8 cellular contexts compared by ENCODE assay signal in the genomic region with DNA sequence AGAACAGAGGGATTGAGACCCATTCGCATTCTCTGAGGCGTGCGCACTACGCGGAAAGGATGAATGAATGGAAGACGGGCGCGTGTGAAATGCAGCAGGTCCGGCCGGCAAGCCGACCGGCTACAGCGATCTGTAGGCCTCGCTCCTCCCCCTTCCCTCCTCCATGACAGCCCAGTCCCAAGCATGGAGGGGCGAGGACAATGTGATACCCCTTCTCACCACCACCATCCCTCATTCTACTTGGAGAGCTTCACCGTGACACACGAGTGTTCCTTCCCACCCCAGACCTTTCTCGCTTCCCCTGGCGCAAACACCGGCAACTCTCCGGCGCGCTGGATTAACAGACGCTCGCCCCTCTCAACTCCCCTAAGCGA. TPM values are rescaled to one million over a fixed set of nuclear protein-coding genes. Genes with fewer than 3 reads are reported as not detected.
A peak's percentile ranks its signal among the peaks of the same experiment; 100 is the strongest.
DNase-seq lines count a peak whose midpoint lies in the region; ATAC-seq and TF ChIP-seq lines count a peak whose summit lies in the region.

No MANE protein-coding gene starts in this region.

- 0% methylated on average over 8 to 26 of the region's 26 CpGs for WGBS in endodermal cell (ENCODE audit: insufficient coverage in 1 of 2, insufficient read length in 1 of 2), 2 experiments

- peak overlapping the region; percentile 96 for H3K4me3 Mint-ChIP-seq in endodermal cell
- H3K4me3 Mint-ChIP-seq in mesothelial cell of epicardium, result peak overlapping the region; percentile 87

- H3K9ac ChIP-seq in BLaER1, result peak overlapping the region; percentile 96
- peak overlapping the region; percentile 84 for H3K9ac ChIP-seq in endodermal cell (ENCODE audit: extremely low read depth, low read length, poor library complexity, severe bottlenecking)

- H3K27ac ChIP-seq in BLaER1 (peak overlapping the region; percentile 98), endodermal cell (ENCODE audit: low read depth, low read length) (peak overlapping the region; percentile 89)

- peak; percentile 37 for ATAC-seq in GM19043 (IDR thresholded peaks at IDR 0.05; ENCODE audit: low read depth, unreplicated experiment)
- ATAC-seq in HG03354 (IDR thresholded peaks at IDR 0.05; ENCODE audit: poor library complexity, severe bottlenecking, unreplicated experiment), result peak; percentile 45

- peak overlapping the region; percentile 94 for H3K4me3 ChIP-seq in BLaER1
- H3K4me3 ChIP-seq in endodermal cell (ENCODE audit: low read length), result peak overlapping the region; percentile 92

- no peaks in the 10 kb centered on the region for H3K27me3 ChIP-seq in BLaER1
- no peaks in the 10 kb centered on the region for H3K27me3 ChIP-seq in endodermal cell (ENCODE audit: control insufficient read depth, insufficient read depth, low read length, poor library complexity, severe bottlenecking)

- H3K4me1 ChIP-seq in BLaER1 (peaks cover 43% of the 10 kb centered on the region), endodermal cell (ENCODE audit: control insufficient read depth, insufficient read depth, low read length) (no peaks in the 10 kb centered on the region)

- peaks cover 30% of the 10 kb centered on the region for H3K36me3 Mint-ChIP-seq in endodermal cell (ENCODE audit: low read depth)
- peaks cover 4% of the 10 kb centered on the region for H3K36me3 Mint-ChIP-seq in mesothelial cell of epicardium

- H3K27me3 Mint-ChIP-seq in endodermal cell (ENCODE audit: insufficient read depth) (no peaks in the 10 kb centered on the region), mesothelial cell of epicardium (ENCODE audit: low read depth) (no peaks in the 10 kb centered on the region)

- peak; percentile 30 for DNase-seq in NCI-H82 treated with DMSO at 0.1 percent for 48 hours (lab: John Stamatoyannopoulos, UW; ENCODE audit: unreplicated experiment)
- peak; percentile 36 to 38 for DNase-seq in activated CD8-positive, alpha-beta memory T cell treated with anti-CD3 and anti-CD28 coated beads for 4 hours (ENCODE audit: low read depth in 2 of 2)
- peak; percentile 91 for DNase-seq in endodermal cell
- peak; percentile 54 to 75 for DNase-seq in mesothelial cell of epicardium (ENCODE audit: low spot score in 2 of 2, unreplicated experiment in 2 of 2)
- peak; percentile 23 to 40 for DNase-seq in stimulated activated CD8-positive, alpha-beta memory T cell treated with anti-CD3 and anti-CD28 coated beads, Interleukin-2, amount 100 ng/mL, for 1 hour (ENCODE audit: low read depth in 2 of 2)

- H3K4me1 Mint-ChIP-seq in endodermal cell (peaks cover 5% of the 10 kb centered on the region), mesothelial cell of epicardium (peaks cover 16% of the 10 kb centered on the region)

- H3K36me3 ChIP-seq in BLaER1 (peaks cover 32% of the 10 kb centered on the region), endodermal cell (ENCODE audit: control insufficient read depth, insufficient read depth, low read length) (peaks cover 21% of the 10 kb centered on the region)

- TF ChIP-seq CTCF in endodermal cell (conservative IDR thresholded peaks at IDR 0.05), result no peak
- TF ChIP-seq CTCF in mesothelial cell of epicardium (IDR thresholded peaks at IDR 0.05; ENCODE audit: unreplicated experiment), result no peak

- H3K9me3 Mint-ChIP-seq in endodermal cell, result peaks cover 38% of the 10 kb centered on the region
- H3K9me3 Mint-ChIP-seq in mesothelial cell of epicardium, result peaks cover 8% of the 10 kb centered on the region

- H3K9me3 ChIP-seq in BLaER1, result peaks cover 25% of the 10 kb centered on the region
- H3K9me3 ChIP-seq in endodermal cell (ENCODE audit: control insufficient read depth, low read length), result peaks cover 38% of the 10 kb centered on the region

- H3K4me2 ChIP-seq in BLaER1, result peak overlapping the region; percentile 92

- H3K27ac Mint-ChIP-seq in endodermal cell, result peak overlapping the region; percentile 98
- H3K27ac Mint-ChIP-seq in mesothelial cell of epicardium, result peak overlapping the region; percentile 94

- H4K20me1 ChIP-seq in BLaER1, result peaks cover 55% of the 10 kb centered on the region

RNA-seq across cellular contexts. Expression of a gene that starts 0.8 kb away (rescaled TPM):
- total RNA-seq in endodermal cell (100 to 1,000 TPM; 134 to 138 TPM), mesothelial cell of epicardium (87.9 to 90.6 TPM (median 88.4 TPM) in 3 replicates)
- polyA plus RNA-seq in endodermal cell (2013, experiment 1 of 2), result 101 TPM
- 106 TPM for polyA plus RNA-seq in endodermal cell (2013, experiment 2 of 2)

Comparison
In these comparisons a context has a peak if more than half of its experiments do, and no peak if none do; other contexts are left out.
1. Peak in every context shown above with its lines: DNase-seq, ATAC-seq, H3K4me3 ChIP-seq and H3K27ac ChIP-seq.
2. DNase-seq: peak in every context shown above with its lines; median percentile 91 in endodermal cell; 64 in mesothelial cell of epicardium; 37 in activated CD8-positive, alpha-beta memory T cell treated with anti-CD3 and anti-CD28 coated beads for 4 hours; 32 in stimulated activated CD8-positive, alpha-beta memory T cell treated with anti-CD3 and anti-CD28 coated beads, Interleukin-2, amount 100 ng/mL, for 1 hour; 30 in NCI-H82 treated with DMSO at 0.1 percent for 48 hours.